Comparison of ENCODE assay signal across 22 cellular contexts in genomic region chr22:20579273-20580120, GRCh38.
A peak's percentile ranks its signal among the peaks of the same experiment; 100 is the strongest.
DNase-seq lines count a peak whose midpoint lies in the region; ATAC-seq and TF ChIP-seq lines count a peak whose summit lies in the region.
"Had no signal": no experiment of that assay in that cellular context is flagged by ENCODE, and none has a peak within 500 bp of the region (broad histone marks: within the 10 kb centered on the region; RNA-seq: fewer than 3 reads in every experiment).

No MANE protein-coding gene starts in this region.

- peak overlapping the region; percentile 78 for H3K27ac Mint-ChIP-seq in activated CD4-positive, alpha-beta T cell treated with anti-CD3 and anti-CD28 coated beads, Interleukin-2, amount 10 ng/mL, durations not matched to agents 7 days and 5 days
- peak overlapping the region in 5 of 7 donors; percentile 30 to 78 (median 60) for H3K27ac Mint-ChIP-seq in CD4-positive, alpha-beta memory T cell
- peak overlapping the region in 7 of 10 donors; percentile 47 to 87 (median 66) for H3K27ac Mint-ChIP-seq in naive thymus-derived CD8-positive, alpha-beta T cell
- H3K27ac Mint-ChIP-seq: activated B cell treated with CpG ODN at 0.5 μM for 24 hours; activated naive CD8-positive, alpha-beta T cell treated with anti-CD3 and anti-CD28 coated beads, Interleukin-2, amount 10 ng/mL, durations not matched to agents 7 days and 5 days had no signal

- H3K9me3 ChIP-seq in CD4-positive, alpha-beta memory T cell (ENCODE audit: control insufficient read depth in 1 of 2, low read length in 2 of 2): no peaks in the 10 kb centered on the region
- no peaks in the 10 kb centered on the region for H3K9me3 ChIP-seq in WERI-Rb-1 (ENCODE audit: severe bottlenecking)
- H3K9me3 ChIP-seq: A549, upper lobe of right lung had no signal

- no peaks in the 10 kb centered on the region for H3K27me3 ChIP-seq in CD4-positive, alpha-beta memory T cell (ENCODE audit: insufficient read depth, low read length)
- no peaks in the 10 kb centered on the region for H3K27me3 ChIP-seq in WERI-Rb-1 (ENCODE audit: insufficient read depth, low read depth, severe bottlenecking)
- H3K27me3 ChIP-seq: upper lobe of right lung had no signal

- no peak for DNase-seq in activated CD4-positive, alpha-beta T cell treated with anti-CD3 and anti-CD28 coated beads, Interleukin-2, amount 10 ng/mL, durations not matched to agents 7 days and 5 days
- no peak for DNase-seq in activated CD4-positive, alpha-beta T cell treated with anti-CD3 and anti-CD28 coated beads for 4 hours
- DNase-seq in CD4-positive, alpha-beta memory T cell: no peak
- DNase-seq in RWPE1 (ENCODE audit: low spot score) (no peak), C1 segment of cervical spinal cord (lab: John Stamatoyannopoulos, UW) (no peak), WERI-Rb-1 (no peak)
- DNase-seq in naive thymus-derived CD8-positive, alpha-beta T cell: no peak
- DNase-seq: activated B cell treated with CpG ODN at 0.5 μM for 24 hours; activated naive CD8-positive, alpha-beta T cell treated with anti-CD3 and anti-CD28 coated beads, Interleukin-2, amount 10 ng/mL, durations not matched to agents 7 days and 5 days; HCEC 1CT; Kasumi-1; mammary epithelial cell; NCI-H1417 treated with DMSO at 0.1 percent for 48 hours; NCI-H446 treated with DMSO at 0.1 percent for 48 hours; SHP77; stimulated activated naive B cell treated with anti-CD40 and anti-IgM and Interleukin-4, amounts not matched to agents 10 μg/mL and 1 μg/mL and 100 μg/mL, for 72 hours; upper lobe of right lung had no signal

- peaks cover 30% of the 10 kb centered on the region for H3K4me1 ChIP-seq in CD4-positive, alpha-beta memory T cell (ENCODE audit: insufficient read depth, low read length)
- H3K4me1 ChIP-seq: A549 had no signal

- CTCF ChIA-PET in activated CD4-positive, alpha-beta T cell treated with anti-CD3 and anti-CD28 coated beads, Interleukin-2, amount 10 ng/mL, durations not matched to agents 7 days and 5 days (lab: Charles Lee): interaction anchor here (1.0 to 1.7 kb wide), 4 partner anchors 9 to 29 kb away, joined by 3 to 5 read pairs (median 4); no protein-coding TSS in a partner anchor
- CTCF ChIA-PET in CD4-positive, alpha-beta memory T cell (lab: Charles Lee; ENCODE audit: partially characterized antibody): interaction anchor here (0.9 to 3.0 kb wide), 4 partner anchors 8 to 161 kb away, joined by 4 to 13 read pairs (median 6); no protein-coding TSS in a partner anchor
- CTCF ChIA-PET in RWPE1 (lab: Yijun Ruan, JAX): interaction anchor here (0.6 to 0.7 kb wide), 3 partner anchors 15 to 26 kb away, joined by 3 to 5 read pairs (median 4); no protein-coding TSS in a partner anchor

- ATAC-seq in naive thymus-derived CD8-positive, alpha-beta T cell: no peak
- ATAC-seq in HG03354 (IDR thresholded peaks at IDR 0.05; ENCODE audit: poor library complexity, severe bottlenecking, unreplicated experiment): no peak
- ATAC-seq: A549; stimulated activated naive B cell treated with anti-CD40 and anti-IgM and Interleukin-4, amounts not matched to agents 10 μg/mL and 1 μg/mL and 100 μg/mL, for 72 hours; upper lobe of right lung had no signal

- H3K4me1 Mint-ChIP-seq in activated CD4-positive, alpha-beta T cell treated with anti-CD3 and anti-CD28 coated beads, Interleukin-2, amount 10 ng/mL, durations not matched to agents 7 days and 5 days: peaks cover 30% of the 10 kb centered on the region
- H3K4me1 Mint-ChIP-seq in CD4-positive, alpha-beta memory T cell: peaks cover 13 to 67% (median 18%) of the 10 kb centered on the region in 4 donors
- peaks cover 17 to 50% (median 40%) of the 10 kb centered on the region in 4 donors for H3K4me1 Mint-ChIP-seq in naive thymus-derived CD8-positive, alpha-beta T cell
- H3K4me1 Mint-ChIP-seq: activated B cell treated with CpG ODN at 0.5 μM for 24 hours; activated naive CD8-positive, alpha-beta T cell treated with anti-CD3 and anti-CD28 coated beads, Interleukin-2, amount 10 ng/mL, durations not matched to agents 7 days and 5 days; nephron had no signal

- peaks cover 40% of the 10 kb centered on the region for H3K36me3 Mint-ChIP-seq in activated CD4-positive, alpha-beta T cell treated with anti-CD3 and anti-CD28 coated beads, Interleukin-2, amount 10 ng/mL, durations not matched to agents 7 days and 5 days (ENCODE audit: low read depth)
- H3K36me3 Mint-ChIP-seq in CD4-positive, alpha-beta memory T cell: peaks cover 42 to 77% of the 10 kb centered on the region in 2 donors
- peaks cover 0 to 81% (median 17%) of the 10 kb centered on the region in 3 donors for H3K36me3 Mint-ChIP-seq in naive thymus-derived CD8-positive, alpha-beta T cell

- H3K4me3 Mint-ChIP-seq in activated CD4-positive, alpha-beta T cell treated with anti-CD3 and anti-CD28 coated beads, Interleukin-2, amount 10 ng/mL, durations not matched to agents 7 days and 5 days: no peak overlapping the region
- H3K4me3 Mint-ChIP-seq in CD4-positive, alpha-beta memory T cell: no peak overlapping the region
- no peak overlapping the region for H3K4me3 Mint-ChIP-seq in naive thymus-derived CD8-positive, alpha-beta T cell
- H3K4me3 Mint-ChIP-seq: activated B cell treated with CpG ODN at 0.5 μM for 24 hours; activated naive CD8-positive, alpha-beta T cell treated with anti-CD3 and anti-CD28 coated beads, Interleukin-2, amount 10 ng/mL, durations not matched to agents 7 days and 5 days; nephron; stimulated activated naive B cell treated with anti-CD40 and anti-IgM and Interleukin-4, amounts not matched to agents 10 μg/mL and 1 μg/mL and 100 μg/mL, for 72 hours; T-helper 1 cell treated with Interleukin-12 subunit alpha and Interleukin-12 subunit beta and Interleukin-4 antibody, amounts not matched to agents 30 μg/mL and 1 μg/mL, for 36 hours had no signal

- H3K27me3 Mint-ChIP-seq in activated CD4-positive, alpha-beta T cell treated with anti-CD3 and anti-CD28 coated beads, Interleukin-2, amount 10 ng/mL, durations not matched to agents 7 days and 5 days: no peaks in the 10 kb centered on the region
- H3K27me3 Mint-ChIP-seq in CD4-positive, alpha-beta memory T cell: no peaks in the 10 kb centered on the region
- no peaks in the 10 kb centered on the region for H3K27me3 Mint-ChIP-seq in naive thymus-derived CD8-positive, alpha-beta T cell
- H3K27me3 Mint-ChIP-seq: activated B cell treated with CpG ODN at 0.5 μM for 24 hours; activated naive CD8-positive, alpha-beta T cell treated with anti-CD3 and anti-CD28 coated beads, Interleukin-2, amount 10 ng/mL, durations not matched to agents 7 days and 5 days; stimulated activated naive B cell treated with anti-CD40 and anti-IgM and Interleukin-4, amounts not matched to agents 10 μg/mL and 1 μg/mL and 100 μg/mL, for 72 hours had no signal

- no peak overlapping the region for H3K4me3 ChIP-seq in CD4-positive, alpha-beta memory T cell (ENCODE audit: low read length in 2 of 2)
- H3K4me3 ChIP-seq in WERI-Rb-1 (ENCODE audit: low read depth, low read length): no peak overlapping the region
- H3K4me3 ChIP-seq: A549, upper lobe of right lung had no signal

- no peak for TF ChIP-seq CTCF in RWPE1 (conservative IDR thresholded peaks at IDR 0.05; ENCODE audit: low read depth)
- TF ChIP-seq CTCF in WERI-Rb-1 (IDR thresholded peaks at IDR 0.05; ENCODE audit: low read depth, low read length): no peak

- intact Hi-C loops in CD4-positive, alpha-beta memory T cell (cut with micrococcal nuclease): no loop called here

- H3K27ac ChIP-seq in CD4-positive, alpha-beta memory T cell (ENCODE audit: low read depth, low read length): no peak overlapping the region
- H3K27ac ChIP-seq in RWPE1 (peak overlapping the region; percentile 99), WERI-Rb-1 (no peak overlapping the region)
- H3K27ac ChIP-seq: A549, C4-2B, upper lobe of right lung had no signal

- H3K36me3 ChIP-seq in CD4-positive, alpha-beta memory T cell (ENCODE audit: insufficient read depth, low read length): peaks cover 84% of the 10 kb centered on the region
- peaks cover 61% of the 10 kb centered on the region for H3K36me3 ChIP-seq in WERI-Rb-1

- POLR2A ChIA-PET in activated CD4-positive, alpha-beta T cell treated with anti-CD3 and anti-CD28 coated beads, Interleukin-2, amount 10 ng/mL, durations not matched to agents 7 days and 5 days (lab: Charles Lee): no interaction called here
- POLR2A ChIA-PET in CD4-positive, alpha-beta memory T cell (lab: Charles Lee; ENCODE audit: partially characterized antibody): interaction anchor here (1.1 to 6.0 kb wide), 4 partner anchors 11 to 61 kb away, joined by 3 to 49 read pairs (median 5); no protein-coding TSS in a partner anchor
- POLR2A ChIA-PET in RWPE1 (lab: Yijun Ruan, JAX; ENCODE audit: low non-redundant PET): no interaction called here
- POLR2A ChIA-PET in naive thymus-derived CD8-positive, alpha-beta T cell (lab: Charles Lee): interaction anchor here (0.5 to 5.3 kb wide), 7 partner anchors 8 to 161 kb away, joined by 3 to 29 read pairs (median 6); no protein-coding TSS in a partner anchor

- H3K9me3 Mint-ChIP-seq in activated CD4-positive, alpha-beta T cell treated with anti-CD3 and anti-CD28 coated beads, Interleukin-2, amount 10 ng/mL, durations not matched to agents 7 days and 5 days: no peaks in the 10 kb centered on the region
- peaks cover 0 to 1% (median 0%) of the 10 kb centered on the region in 8 donors for H3K9me3 Mint-ChIP-seq in CD4-positive, alpha-beta memory T cell
- H3K9me3 Mint-ChIP-seq in naive thymus-derived CD8-positive, alpha-beta T cell: no peaks in the 10 kb centered on the region
- H3K9me3 Mint-ChIP-seq: activated B cell treated with CpG ODN at 0.5 μM for 24 hours; activated naive CD8-positive, alpha-beta T cell treated with anti-CD3 and anti-CD28 coated beads, Interleukin-2, amount 10 ng/mL, durations not matched to agents 7 days and 5 days; nephron; stimulated activated naive B cell treated with anti-CD40 and anti-IgM and Interleukin-4, amounts not matched to agents 10 μg/mL and 1 μg/mL and 100 μg/mL, for 72 hours; T-helper 1 cell treated with Interleukin-12 subunit alpha and Interleukin-12 subunit beta and Interleukin-4 antibody, amounts not matched to agents 30 μg/mL and 1 μg/mL, for 36 hours had no signal

Comparison
In these comparisons a context has a peak if more than half of its experiments do, and no peak if none do; other contexts are left out.
1. POLR2A ChIA-PET loops: an anchor here in CD4-positive, alpha-beta memory T cell (1.1 to 6.0 kb wide) and naive thymus-derived CD8-positive, alpha-beta T cell (0.5 to 5.3 kb wide); none called in activated CD4-positive, alpha-beta T cell treated with anti-CD3 and anti-CD28 coated beads, Interleukin-2, amount 10 ng/mL, durations not matched to agents 7 days and 5 days and RWPE1.